ENCODE assay signal across 8 cellular contexts in the genomic region with DNA sequence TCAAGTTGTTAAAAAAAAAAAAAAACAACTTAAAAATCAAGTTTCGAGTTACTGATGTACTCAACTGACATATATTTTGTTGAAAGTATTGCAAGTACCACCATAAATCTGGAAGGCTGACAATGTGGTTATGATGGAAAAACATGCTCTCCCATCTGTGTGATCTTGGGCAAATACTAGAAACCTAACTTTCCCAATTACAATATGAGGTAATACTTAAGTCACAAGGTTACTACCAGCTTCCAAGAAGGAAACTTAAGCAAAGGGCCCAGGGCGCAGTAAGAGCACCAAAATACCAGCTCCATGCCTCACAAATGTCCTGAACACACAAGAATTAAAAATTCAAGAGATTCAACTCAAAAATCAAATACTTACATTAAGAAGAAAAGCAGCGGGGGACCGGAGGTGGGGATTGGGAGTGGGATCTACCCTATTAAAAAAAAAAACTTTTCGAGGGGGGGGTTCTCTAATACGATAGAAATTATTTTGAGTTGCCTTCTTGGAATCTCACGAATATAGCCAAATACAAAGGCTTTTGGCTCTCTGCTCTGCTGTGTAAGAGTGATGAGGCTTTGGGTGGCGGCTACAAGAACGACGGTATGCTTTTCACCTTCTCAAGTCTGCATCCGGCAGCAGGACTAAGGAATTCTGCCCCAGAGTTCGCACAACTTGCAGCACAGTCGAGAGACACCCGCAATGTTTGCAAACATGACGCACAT. TPM values are rescaled to one million over a fixed set of nuclear protein-coding genes. Genes with fewer than 3 reads are reported as not detected.
DNase-seq lines count a peak whose midpoint lies in the region; ATAC-seq and TF ChIP-seq lines count a peak whose summit lies in the region.

No MANE protein-coding gene starts in this region.

- H3K4me2 ChIP-seq in osteoblast (ENCODE audit: insufficient read depth, low read length), result peak overlapping the region; percentile 91

- ATAC-seq in GM21526 (IDR thresholded peaks at IDR 0.05; ENCODE audit: low FRiP score, unreplicated experiment), result no peak

- H3K27ac ChIP-seq in osteoblast (ENCODE audit: low read depth, low read length), result peak overlapping the region; percentile 87

- H2AFZ ChIP-seq in osteoblast (ENCODE audit: low read length), result peak overlapping the region; percentile 50

- H3K27me3 ChIP-seq in osteoblast (ENCODE audit: insufficient read depth, low read length), result no peaks in the 10 kb centered on the region

- H4K20me1 ChIP-seq in osteoblast (ENCODE audit: insufficient read depth, low read length), result no peaks in the 10 kb centered on the region

- DNase-seq in activated T-cell treated with anti-CD3 and anti-CD28 coated beads for 1 hour (ENCODE audit: low read depth), result peak; percentile 13
- DNase-seq in activated T-cell treated with anti-CD3 and anti-CD28 coated beads for 4 hours, result no peak
- peak; percentile 33 for DNase-seq in NCI-H1105 treated with DMSO at 0.1 percent for 48 hours (lab: John Stamatoyannopoulos, UW)
- DNase-seq in activated T-cell treated with anti-CD3 and anti-CD28 coated beads, Interleukin-2, amount 50 U/mL, for 48 hours, result peak; percentile 31 to 37
- DNase-seq in globus pallidus (ENCODE audit: low spot score), result peak; percentile 42
- peak; percentile 54 for DNase-seq in osteoblast (ENCODE audit: insufficient read length, low spot score, missing footprints)
- DNase-seq in activated CD4-positive, CD25-positive, alpha-beta regulatory T cell treated with anti-CD3 and anti-CD28 coated beads, Interleukin-2, amount 50 U/mL, for 72 hours, result no peak

- H3K4me3 ChIP-seq in osteoblast (ENCODE audit: insufficient read depth, low read length), result peak overlapping the region; percentile 86

- H3K9me3 ChIP-seq in osteoblast (ENCODE audit: low read depth, low read length), result no peaks in the 10 kb centered on the region

- peaks cover 46% of the 10 kb centered on the region for H3K79me2 ChIP-seq in osteoblast (ENCODE audit: insufficient read depth, low read length)

- no peaks in the 10 kb centered on the region for H3K4me1 ChIP-seq in osteoblast (ENCODE audit: insufficient read depth, low read length)

- TF ChIP-seq CTCF in osteoblast (IDR thresholded peaks at IDR 0.05; ENCODE audit: extremely low read depth, low read depth, low read length), result no peak

- H3K36me3 ChIP-seq in osteoblast (ENCODE audit: insufficient read depth, low read length), result peaks cover 11% of the 10 kb centered on the region

RNA-seq across cellular contexts. Expression of a gene that starts 1.2 kb away (rescaled TPM):
- 44.2 and 50.1 TPM in 2 replicates for total RNA-seq in osteoblast

Comparison
In these comparisons a context has a peak if more than half of its experiments do, and no peak if none do; other contexts are left out.
1. DNase-seq: peak in activated T-cell treated with anti-CD3 and anti-CD28 coated beads for 1 hour (single experiment), NCI-H1105 treated with DMSO at 0.1 percent for 48 hours (single experiment), activated T-cell treated with anti-CD3 and anti-CD28 coated beads, Interleukin-2, amount 50 U/mL, for 48 hours (2 of 2), globus pallidus (single experiment) and osteoblast (single experiment); none in activated T-cell treated with anti-CD3 and anti-CD28 coated beads for 4 hours (single experiment) and activated CD4-positive, CD25-positive, alpha-beta regulatory T cell treated with anti-CD3 and anti-CD28 coated beads, Interleukin-2, amount 50 U/mL, for 72 hours (single experiment).